ENCODE assay signal across 11 cellular contexts in the genomic region with DNA sequence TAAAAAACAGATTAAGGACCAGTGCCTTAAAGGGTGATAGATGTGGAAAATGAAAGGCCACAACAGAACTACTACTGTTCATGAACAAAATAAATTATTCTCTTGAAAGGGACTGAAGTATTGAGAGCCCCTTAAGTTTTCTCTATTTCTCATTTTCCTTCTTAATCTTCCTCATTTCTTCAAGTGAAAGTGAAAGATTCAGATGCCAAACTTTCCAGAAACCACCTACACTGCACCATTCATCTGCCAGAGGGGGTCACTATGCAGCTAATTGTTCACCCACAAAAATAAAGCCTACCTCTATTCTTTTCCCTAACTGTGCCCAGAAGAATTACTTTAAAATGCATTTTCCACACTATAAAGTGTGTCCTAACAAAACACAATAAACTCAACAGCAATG.
DNase-seq lines count a peak whose midpoint lies in the region; ATAC-seq, FAIRE-seq and TF ChIP-seq lines count a peak whose summit lies in the region.
"Had no signal": no experiment of that assay in that cellular context is flagged by ENCODE, and none has a peak within 500 bp of the region (broad histone marks: within the 10 kb centered on the region; RNA-seq: fewer than 3 reads in every experiment).

No MANE protein-coding gene starts in this region.

- H3K36me3 Mint-ChIP-seq in activated naive CD4-positive, alpha-beta T cell treated with anti-CD3 and anti-CD28 coated beads, Interleukin-2, amount 50 U/mL, for 72 hours, result no peaks in the 10 kb centered on the region
- peaks cover 11% of the 10 kb centered on the region for H3K36me3 Mint-ChIP-seq in progenitor cell of endocrine pancreas (ENCODE audit: insufficient read depth)

- intact Hi-C loops in ascending aorta (cut with DNase I), result loop anchor here (5.0 kb wide), 1 partner anchor 400 kb away; no protein-coding TSS in a partner anchor

- H3K27ac ChIP-seq in ascending aorta, result no peak overlapping the region

- no peaks in the 10 kb centered on the region for H3K36me3 ChIP-seq in ascending aorta

- no peak overlapping the region for H3K4me3 Mint-ChIP-seq in progenitor cell of endocrine pancreas (ENCODE audit: low read depth)
- H3K4me3 Mint-ChIP-seq: B cell had no signal

- H3K4me3 ChIP-seq in ascending aorta, result no peak overlapping the region

- TF ChIP-seq CTCF in ascending aorta (IDR thresholded peaks at IDR 0.05) (peak in 2 of 3 experiments; percentile 12 to 19), progenitor cell of endocrine pancreas (IDR thresholded peaks at IDR 0.05; ENCODE audit: unreplicated experiment) (no peak)

- DNase-seq in activated naive CD4-positive, alpha-beta T cell treated with anti-CD3 and anti-CD28 coated beads, Interleukin-2, amount 50 U/mL, for 72 hours (ENCODE audit: low spot score in 2 of 2), result no peak
- DNase-seq in activated naive CD4-positive, alpha-beta T cell treated with Interleukin-2 at 50 U/mL for 16 hours, result no peak
- DNase-seq in ascending aorta (ENCODE audit: low spot score in 2 of 2) (no peak), progenitor cell of endocrine pancreas (ENCODE audit: low spot score, unreplicated experiment) (no peak), GM12891 (ENCODE audit: insufficient read length, low spot score) (no peak), DMS53 (lab: John Stamatoyannopoulos, UW) (no peak), NCI-H1930 (lab: John Stamatoyannopoulos, UW) (no peak)
- DNase-seq: central memory CD4-positive, alpha-beta T cell; occipital lobe had no signal

- H3K4me1 ChIP-seq in ascending aorta, result no peaks in the 10 kb centered on the region

- H3K27me3 Mint-ChIP-seq in progenitor cell of endocrine pancreas, result no peaks in the 10 kb centered on the region
- H3K27me3 Mint-ChIP-seq: B cell had no signal

- FAIRE-seq in GM12891 (lab: Jason Lieb, UNC), result no peak

- TF ChIP-seq POLR2A in GM12891 (IDR thresholded peaks at IDR 0.05; ENCODE audit: low read depth, low read length), result no peak

- ATAC-seq in activated naive CD4-positive, alpha-beta T cell treated with anti-CD3 and anti-CD28 coated beads, Interleukin-2, amount 50 U/mL, for 72 hours, result peak; percentile 52 to 94
- peak; percentile 83 for ATAC-seq in HG02852 (IDR thresholded peaks at IDR 0.05; ENCODE audit: unreplicated experiment)

- H3K27me3 ChIP-seq in ascending aorta, result no peaks in the 10 kb centered on the region

- no peaks in the 10 kb centered on the region for H3K9me3 Mint-ChIP-seq in activated naive CD4-positive, alpha-beta T cell treated with anti-CD3 and anti-CD28 coated beads, Interleukin-2, amount 50 U/mL, for 72 hours
- peaks cover 11% of the 10 kb centered on the region for H3K9me3 Mint-ChIP-seq in progenitor cell of endocrine pancreas (ENCODE audit: low read depth)

- peak overlapping the region in 1 of 2 donors; percentile 2 for H3K27ac Mint-ChIP-seq in activated naive CD4-positive, alpha-beta T cell treated with anti-CD3 and anti-CD28 coated beads, Interleukin-2, amount 50 U/mL, for 72 hours
- H3K27ac Mint-ChIP-seq in progenitor cell of endocrine pancreas, result peak overlapping the region; percentile 34
- H3K27ac Mint-ChIP-seq: B cell had no signal

- H3K9me3 ChIP-seq in ascending aorta, result no peaks in the 10 kb centered on the region

- H3K4me1 Mint-ChIP-seq in progenitor cell of endocrine pancreas (ENCODE audit: low read depth), result peaks cover 37% of the 10 kb centered on the region
- H3K4me1 Mint-ChIP-seq: B cell had no signal

TF ChIP-seq in GM12891, 5 proteins besides CTCF, POLR2A, EP300 and RAD21:
- TF ChIP-seq POLR2AphosphoS5 (IDR thresholded peaks at IDR 0.05; ENCODE audit: low read depth, low read length) (no peak), SPI1 (IDR thresholded peaks at IDR 0.05; ENCODE audit: low read depth, low read length) (no peak), POU2F2 (IDR thresholded peaks at IDR 0.05; ENCODE audit: low read depth, low read length) (no peak), TAF1 (IDR thresholded peaks at IDR 0.05; ENCODE audit: low read depth, low read length) (no peak), PAX5 (IDR thresholded peaks at IDR 0.05; ENCODE audit: insufficient read depth, low read length, severe bottlenecking) (no peak)
